Comparison of ENCODE assay signal across 12 cellular contexts in genomic region chr9:78325343-78325742, GRCh38. TPM values are rescaled to one million over a fixed set of nuclear protein-coding genes. Genes with fewer than 3 reads are reported as not detected.
DNase-seq lines count a peak whose midpoint lies in the region; ATAC-seq and TF ChIP-seq lines count a peak whose summit lies in the region.
"Had no signal": no experiment of that assay in that cellular context is flagged by ENCODE, and none has a peak within 500 bp of the region (broad histone marks: within the 10 kb centered on the region; RNA-seq: fewer than 3 reads in every experiment).

No MANE protein-coding gene starts in this region.

- H3K4me1 ChIP-seq in BE2C, result peaks cover 15% of the 10 kb centered on the region

- H3K9me3 ChIP-seq in BE2C, result no peaks in the 10 kb centered on the region

- H3K36me3 ChIP-seq in BE2C, result peaks cover 50% of the 10 kb centered on the region
- H3K36me3 ChIP-seq: WERI-Rb-1 had no signal

- H3K27ac Mint-ChIP-seq in mesothelial cell of epicardium, result peak overlapping the region; percentile 78
- H3K27ac Mint-ChIP-seq in stimulated activated naive B cell treated with anti-CD40 and anti-IgM and Interleukin-4, amounts not matched to agents 10 μg/mL and 1 μg/mL and 100 μg/mL, for 72 hours, result no peak overlapping the region

- no peak for TF ChIP-seq POLR2A in GM18505 (IDR thresholded peaks at IDR 0.05; ENCODE audit: borderline replicate concordance, extremely low read depth, insufficient read depth, insufficient read length)

- H3K4me3 Mint-ChIP-seq in mesothelial cell of epicardium, result no peak overlapping the region
- H3K4me3 Mint-ChIP-seq in stimulated activated naive B cell treated with anti-CD40 and anti-IgM and Interleukin-4, amounts not matched to agents 10 μg/mL and 1 μg/mL and 100 μg/mL, for 72 hours, result no peak overlapping the region
- H3K4me3 Mint-ChIP-seq: central memory CD8-positive, alpha-beta T cell had no signal

- TF ChIP-seq CTCF in BE2C (IDR thresholded peaks at IDR 0.05; ENCODE audit: low read depth, low read length) (no peak), mesothelial cell of epicardium (IDR thresholded peaks at IDR 0.05; ENCODE audit: unreplicated experiment) (no peak)

- peaks cover 21% of the 10 kb centered on the region for H3K36me3 Mint-ChIP-seq in mesothelial cell of epicardium
- peaks cover 4 to 5% of the 10 kb centered on the region in 2 donors for H3K36me3 Mint-ChIP-seq in stimulated activated naive B cell treated with anti-CD40 and anti-IgM and Interleukin-4, amounts not matched to agents 10 μg/mL and 1 μg/mL and 100 μg/mL, for 72 hours

- ATAC-seq in stimulated activated naive B cell treated with anti-CD40 and anti-IgM and Interleukin-4, amounts not matched to agents 10 μg/mL and 1 μg/mL and 100 μg/mL, for 72 hours (replicated peaks), result no peak
- ATAC-seq in HG02759 (IDR thresholded peaks at IDR 0.05; ENCODE audit: unreplicated experiment) (no peak), GM18505 (IDR thresholded peaks at IDR 0.05; ENCODE audit: unreplicated experiment) (no peak), HG02571 (IDR thresholded peaks at IDR 0.05; ENCODE audit: unreplicated experiment) (no peak)

- peaks cover 12% of the 10 kb centered on the region for H3K4me1 Mint-ChIP-seq in mesothelial cell of epicardium
- H3K4me1 Mint-ChIP-seq in stimulated activated naive B cell treated with anti-CD40 and anti-IgM and Interleukin-4, amounts not matched to agents 10 μg/mL and 1 μg/mL and 100 μg/mL, for 72 hours, result no peaks in the 10 kb centered on the region
- H3K4me1 Mint-ChIP-seq: central memory CD8-positive, alpha-beta T cell had no signal

- no peaks in the 10 kb centered on the region for H3K9me3 Mint-ChIP-seq in mesothelial cell of epicardium
- no peaks in the 10 kb centered on the region for H3K9me3 Mint-ChIP-seq in stimulated activated naive B cell treated with anti-CD40 and anti-IgM and Interleukin-4, amounts not matched to agents 10 μg/mL and 1 μg/mL and 100 μg/mL, for 72 hours
- H3K9me3 Mint-ChIP-seq: central memory CD8-positive, alpha-beta T cell had no signal

- H3K27me3 ChIP-seq in BE2C, result no peaks in the 10 kb centered on the region

- DNase-seq in BE2C, result peak; percentile 96
- peak; percentile 91 for DNase-seq in NCI-H2171 (lab: John Stamatoyannopoulos, UW)
- DNase-seq in dermis blood vessel endothelial cell, result peak; percentile 30
- peak in 1 of 2 experiments; percentile 43 for DNase-seq in mesothelial cell of epicardium (ENCODE audit: low spot score in 2 of 2, unreplicated experiment in 2 of 2)
- DNase-seq in stimulated activated naive B cell treated with anti-CD40 and anti-IgM and Interleukin-4, amounts not matched to agents 10 μg/mL and 1 μg/mL and 100 μg/mL, for 72 hours, result no peak
- DNase-seq: DND-41; stimulated activated CD4-positive, alpha-beta T cell treated with anti-CD3 and anti-CD28 coated beads, Interleukin-4, amount 100 ng/mL, for 4 hours; WERI-Rb-1 had no signal

- H3K27me3 Mint-ChIP-seq in mesothelial cell of epicardium (ENCODE audit: low read depth), result no peaks in the 10 kb centered on the region
- H3K27me3 Mint-ChIP-seq in stimulated activated naive B cell treated with anti-CD40 and anti-IgM and Interleukin-4, amounts not matched to agents 10 μg/mL and 1 μg/mL and 100 μg/mL, for 72 hours, result no peaks in the 10 kb centered on the region
- H3K27me3 Mint-ChIP-seq: central memory CD8-positive, alpha-beta T cell had no signal

- peak overlapping the region; percentile 6; the same call in 1 of the 2 replicates for H3K4me3 ChIP-seq in BE2C (ENCODE audit: low read depth, low read length)

RNA-seq across cellular contexts. Expression of gene PSAT1, which starts 28.4 kb away (rescaled TPM):
- 217 TPM for polyA plus RNA-seq in BE2C (2012; ENCODE audit: insufficient read depth, insufficient read length, low read depth)
- 7.5 and 21.8 TPM in 2 replicates for total RNA-seq in dermis blood vessel endothelial cell
- 29.9 to 32.5 TPM (median 30.7 TPM) in 3 replicates for total RNA-seq in mesothelial cell of epicardium
